1 cellular context compared by ENCODE assay signal in the genomic region with DNA sequence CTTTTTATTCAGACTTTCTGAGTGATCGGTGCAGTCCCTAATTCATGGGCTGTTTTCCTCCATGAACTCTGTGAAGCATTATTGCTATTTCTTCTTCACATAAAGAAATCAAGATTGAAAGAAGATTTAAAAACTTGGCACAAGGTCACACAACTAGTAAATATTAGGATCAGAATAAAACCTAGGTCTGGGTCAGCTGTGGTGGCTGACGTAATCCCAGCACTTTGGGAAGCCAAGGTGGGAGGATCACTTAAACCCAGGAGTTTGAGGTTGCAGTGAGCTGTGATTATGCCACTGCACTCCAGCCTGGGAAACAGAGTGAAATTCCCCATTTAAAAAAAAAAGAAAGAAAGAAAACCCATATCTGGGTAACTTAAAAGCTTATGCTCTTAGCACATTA.
TF ChIP-seq lines count a peak whose summit lies in the region.

No MANE protein-coding gene starts in this region.

TF ChIP-seq in H1, 55 proteins besides CTCF, POLR2A, EP300 and RAD21 (continued from another document):
- TF ChIP-seq TBP (IDR thresholded peaks at IDR 0.05; ENCODE audit: low read depth, low read length) (no peak), CTBP2 (IDR thresholded peaks at IDR 0.05; ENCODE audit: borderline replicate concordance, insufficient read depth, insufficient read length, low read length) (no peak), YY1 (IDR thresholded peaks at IDR 0.05; ENCODE audit: low read depth, low read length) (no peak), GTF2F1 (IDR thresholded peaks at IDR 0.05; ENCODE audit: borderline replicate concordance, low read depth, low read length) (no peak)
TF ChIP-seq in H1: peak in this region for 0.
